Comparison of ENCODE assay signal across 18 cellular contexts in the genomic region with DNA sequence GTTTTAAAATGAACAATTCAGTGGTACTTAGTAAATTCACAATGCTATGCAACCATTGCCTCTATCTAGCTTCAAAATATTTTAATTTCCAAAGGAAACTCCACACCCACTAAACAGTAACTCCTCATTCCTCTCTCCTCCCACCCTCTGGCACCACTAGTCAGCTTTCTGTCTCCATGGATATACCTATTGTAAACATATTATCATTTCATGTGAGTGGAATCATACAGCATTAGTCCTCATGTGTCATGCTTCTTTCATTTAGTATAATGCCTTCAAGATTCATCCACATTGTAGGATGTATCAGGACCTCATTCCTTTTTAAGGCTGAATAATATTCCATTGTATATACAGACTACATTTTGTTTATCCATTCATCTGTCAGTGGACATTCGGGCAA. TPM values are rescaled to one million over a fixed set of nuclear protein-coding genes. Genes with fewer than 3 reads are reported as not detected.
DNase-seq lines count a peak whose midpoint lies in the region; ATAC-seq and TF ChIP-seq lines count a peak whose summit lies in the region.
"Had no signal": no experiment of that assay in that cellular context is flagged by ENCODE, and none has a peak within 500 bp of the region (broad histone marks: within the 10 kb centered on the region; RNA-seq: fewer than 3 reads in every experiment).

No MANE protein-coding gene starts in this region.

- no peaks in the 10 kb centered on the region for H3K9me2 ChIP-seq in GM23248 (ENCODE audit: insufficient read depth)

- 43 to 51% methylated on average over 1 of the region's 1 CpG for WGBS in GM23248 (ENCODE audit: low coverage in 1 of 2, low lambda C conversion rate in 2 of 2, missing lambda C conversion rate in 2 of 2), 2 experiments
- 47% methylated on average over 1 of the region's 1 CpG for WGBS in right cardiac atrium

- DNase-seq in ELR (ENCODE audit: low read depth) = peak; percentile 22
- DNase-seq in GM23248 = peak; percentile 51
- peak; percentile 6 for DNase-seq in adipocyte (ENCODE audit: low read depth)
- DNase-seq in foreskin keratinocyte = peak in 1 of 2 donors; percentile 23
- no peak for DNase-seq in COR-L47 (lab: John Stamatoyannopoulos, UW)
- DNase-seq in COLO829 (ENCODE audit: low spot score) = no peak
- DNase-seq in right cardiac atrium = no peak
- DNase-seq: BE2C; Calu3; CD8-positive, alpha-beta T cell; DMS 273 treated with DMSO at 0.1 percent for 48 hours; DMS79 treated with DMSO at 0.1 percent for 48 hours; EL; GDM1; KBM-7 had no signal

- peaks cover 93% of the 10 kb centered on the region for H3K79me2 ChIP-seq in GM23248 (ENCODE audit: insufficient read depth)

- H3K4me3 ChIP-seq in GM23248 (no peak overlapping the region), adipocyte (ENCODE audit: low read length) (no peak overlapping the region), right cardiac atrium (ENCODE audit: low read length) (no peak overlapping the region)
- H3K4me3 ChIP-seq: A549 had no signal

- in situ Hi-C loops in GM23248 (cut with MboI) = no loop called here

- H3K9ac ChIP-seq in GM23248 (no peak overlapping the region), adipocyte (ENCODE audit: low read length) (no peak overlapping the region)

- H3K9me3 ChIP-seq in GM23248 (ENCODE audit: low read depth) = no peaks in the 10 kb centered on the region
- H3K9me3 ChIP-seq in adipocyte (ENCODE audit: control insufficient read depth, low read length) = peaks cover 8% of the 10 kb centered on the region
- H3K9me3 ChIP-seq in right cardiac atrium (ENCODE audit: control insufficient read depth, low read length) = no peaks in the 10 kb centered on the region

- H3K4me1 ChIP-seq in GM23248 (ENCODE audit: insufficient read depth) (no peaks in the 10 kb centered on the region), adipocyte (ENCODE audit: control insufficient read depth, insufficient read depth, low read length) (no peaks in the 10 kb centered on the region), foreskin keratinocyte (no peaks in the 10 kb centered on the region), right cardiac atrium (ENCODE audit: control insufficient read depth, insufficient read depth, low read length) (peaks cover 10% of the 10 kb centered on the region)
- H3K4me1 ChIP-seq: A549, BE2C had no signal

- H2AFZ ChIP-seq in GM23248 = no peak overlapping the region

- ATAC-seq in foreskin keratinocyte (peak; percentile 61), right cardiac atrium (no peak)
- ATAC-seq: A549; CD8-positive, alpha-beta T cell; HCT116 had no signal

- TF ChIP-seq CTCF in foreskin keratinocyte (conservative IDR thresholded peaks at IDR 0.05) = no peak

- H3F3A ChIP-seq in GM23248 (ENCODE audit: insufficient read depth) = no peaks in the 10 kb centered on the region

- H3K27me3 ChIP-seq in GM23248 (replicated peaks; ENCODE audit: insufficient read depth) = no peaks in the 10 kb centered on the region
- H3K27me3 ChIP-seq in adipocyte (replicated peaks; ENCODE audit: control insufficient read depth, insufficient read depth, low read length) = no peaks in the 10 kb centered on the region
- no peaks in the 10 kb centered on the region for H3K27me3 ChIP-seq in foreskin keratinocyte
- H3K27me3 ChIP-seq in right cardiac atrium (ENCODE audit: control insufficient read depth, insufficient read depth) = no peaks in the 10 kb centered on the region
- H3K27me3 ChIP-seq: BE2C had no signal

- intact Hi-C loops in right cardiac atrium (cut with DNase I) = no loop called here

- H3K36me3 ChIP-seq in GM23248 (ENCODE audit: low read depth) = no peaks in the 10 kb centered on the region
- H3K36me3 ChIP-seq in adipocyte (ENCODE audit: control insufficient read depth, insufficient read depth, low read length, severe bottlenecking) = no peaks in the 10 kb centered on the region
- H3K36me3 ChIP-seq: BE2C had no signal

- H3K27ac ChIP-seq in GM23248 (no peak overlapping the region), foreskin keratinocyte (no peak overlapping the region), right cardiac atrium (ENCODE audit: low read length) (no peak overlapping the region)
- H3K27ac ChIP-seq: A549, HL-60 had no signal

- H3K4me2 ChIP-seq in GM23248 (ENCODE audit: unreplicated experiment) = no peak overlapping the region
- H3K4me2 ChIP-seq: A549 had no signal

- no peaks in the 10 kb centered on the region for H4K20me1 ChIP-seq in GM23248 (ENCODE audit: insufficient read depth)

RNA-seq across cellular contexts. Expression of a gene that starts 48.6 kb away (rescaled TPM):
- total RNA-seq in GM23248 (2014; rRNA removed; shearing (Covaris generic)) = 12.5 and 16.5 TPM in 2 replicates
- polyA plus RNA-seq in GM23248 (2016; fragmentation: Nextera tagmentation; extraction: Ambion mirVana) (3.5 and 4.6 TPM in 2 replicates), foreskin keratinocyte (8.6 and 9.1 TPM in 2 replicates), right cardiac atrium (28.3 TPM)
- total RNA-seq in foreskin keratinocyte (15.4 and 17.9 TPM in 2 replicates), right cardiac atrium (10 to 100 TPM; 31.1 to 32.4 (median 31.6) TPM)

Comparison
In these comparisons a context has a peak if more than half of its experiments do, and no peak if none do; other contexts are left out.
1. DNase-seq: peak in ELR (single experiment), GM23248 (single experiment) and adipocyte (single experiment); none in COR-L47 (single experiment), COLO829 (single experiment) and right cardiac atrium (0 of 3).